ENCODE assay signal across 3 cellular contexts in the genomic region with DNA sequence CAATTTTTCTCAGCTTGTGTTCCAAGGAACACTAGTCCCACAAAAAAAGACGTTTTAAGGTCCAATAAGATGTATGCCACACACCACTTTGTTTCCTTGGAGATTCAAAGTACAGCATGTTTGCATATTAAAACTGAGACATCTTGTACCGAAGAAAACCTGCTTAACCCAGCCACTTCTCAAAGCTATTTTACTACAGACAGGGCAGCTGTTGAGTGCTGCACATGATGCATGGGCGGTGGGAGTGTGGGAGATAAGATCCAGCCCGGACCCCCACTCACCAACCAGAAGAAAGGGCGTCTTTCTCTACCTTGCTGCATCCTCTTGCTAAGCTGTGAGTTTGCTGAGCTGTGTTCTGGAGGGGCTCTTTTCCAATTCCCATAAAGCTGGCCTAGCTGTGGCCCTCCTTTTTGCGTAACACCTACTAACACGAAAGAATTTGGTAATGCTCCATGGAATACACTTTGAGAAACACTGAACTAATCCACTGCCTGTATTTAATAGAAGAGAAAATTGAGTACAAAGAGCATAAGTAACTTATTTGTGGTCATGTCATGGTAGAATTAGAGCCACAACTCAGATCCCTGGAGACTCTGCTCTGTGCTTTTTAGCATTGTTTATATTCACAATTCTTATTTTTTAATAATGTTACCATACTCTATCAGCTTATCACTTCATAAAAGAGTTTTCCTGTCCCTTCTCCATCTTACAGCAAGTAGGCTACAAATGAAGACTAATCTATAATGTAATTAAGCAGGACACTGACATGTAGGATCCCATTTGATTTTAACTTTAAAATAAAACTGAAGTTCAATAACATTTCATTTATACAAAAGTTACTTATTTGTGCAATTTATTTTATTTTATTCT.
A peak's percentile ranks its signal among the peaks of the same experiment; 100 is the strongest.
TF ChIP-seq lines count a peak whose summit lies in the region.

No MANE protein-coding gene starts in this region.

TF ChIP-seq in GM23338, 12 proteins besides CTCF, POLR2A, EP300 and RAD21:
- no peak for TF ChIP-seq EZH2phosphoT487 (IDR thresholded peaks at IDR 0.05; ENCODE audit: unreplicated experiment)
- no peak for TF ChIP-seq CREB1 (CRISPR knock-in tag; IDR thresholded peaks at IDR 0.05; ENCODE audit: low read depth)
- TF ChIP-seq JUNB (IDR thresholded peaks at IDR 0.05; ENCODE audit: unreplicated experiment), result no peak
- TF ChIP-seq STAT1 (IDR thresholded peaks at IDR 0.05; ENCODE audit: unreplicated experiment), result no peak
- TF ChIP-seq, protein P1, sequence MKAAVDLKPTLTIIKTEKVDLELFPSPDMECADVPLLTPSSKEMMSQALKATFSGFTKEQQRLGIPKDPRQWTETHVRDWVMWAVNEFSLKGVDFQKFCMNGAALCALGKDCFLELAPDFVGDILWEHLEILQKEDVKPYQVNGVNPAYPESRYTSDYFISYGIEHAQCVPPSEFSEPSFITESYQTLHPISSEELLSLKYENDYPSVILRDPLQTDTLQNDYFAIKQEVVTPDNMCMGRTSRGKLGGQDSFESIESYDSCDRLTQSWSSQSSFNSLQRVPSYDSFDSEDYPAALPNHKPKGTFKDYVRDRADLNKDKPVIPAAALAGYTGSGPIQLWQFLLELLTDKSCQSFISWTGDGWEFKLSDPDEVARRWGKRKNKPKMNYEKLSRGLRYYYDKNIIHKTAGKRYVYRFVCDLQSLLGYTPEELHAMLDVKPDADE (IDR thresholded peaks at IDR 0.05), result no peak
- TF ChIP-seq ZNF331 (CRISPR knock-in tag; IDR thresholded peaks at IDR 0.05; ENCODE audit: low read depth), result no peak

TF ChIP-seq in GM12878, 131 proteins besides CTCF, POLR2A, EP300 and RAD21:
- TF ChIP-seq, protein P2, sequence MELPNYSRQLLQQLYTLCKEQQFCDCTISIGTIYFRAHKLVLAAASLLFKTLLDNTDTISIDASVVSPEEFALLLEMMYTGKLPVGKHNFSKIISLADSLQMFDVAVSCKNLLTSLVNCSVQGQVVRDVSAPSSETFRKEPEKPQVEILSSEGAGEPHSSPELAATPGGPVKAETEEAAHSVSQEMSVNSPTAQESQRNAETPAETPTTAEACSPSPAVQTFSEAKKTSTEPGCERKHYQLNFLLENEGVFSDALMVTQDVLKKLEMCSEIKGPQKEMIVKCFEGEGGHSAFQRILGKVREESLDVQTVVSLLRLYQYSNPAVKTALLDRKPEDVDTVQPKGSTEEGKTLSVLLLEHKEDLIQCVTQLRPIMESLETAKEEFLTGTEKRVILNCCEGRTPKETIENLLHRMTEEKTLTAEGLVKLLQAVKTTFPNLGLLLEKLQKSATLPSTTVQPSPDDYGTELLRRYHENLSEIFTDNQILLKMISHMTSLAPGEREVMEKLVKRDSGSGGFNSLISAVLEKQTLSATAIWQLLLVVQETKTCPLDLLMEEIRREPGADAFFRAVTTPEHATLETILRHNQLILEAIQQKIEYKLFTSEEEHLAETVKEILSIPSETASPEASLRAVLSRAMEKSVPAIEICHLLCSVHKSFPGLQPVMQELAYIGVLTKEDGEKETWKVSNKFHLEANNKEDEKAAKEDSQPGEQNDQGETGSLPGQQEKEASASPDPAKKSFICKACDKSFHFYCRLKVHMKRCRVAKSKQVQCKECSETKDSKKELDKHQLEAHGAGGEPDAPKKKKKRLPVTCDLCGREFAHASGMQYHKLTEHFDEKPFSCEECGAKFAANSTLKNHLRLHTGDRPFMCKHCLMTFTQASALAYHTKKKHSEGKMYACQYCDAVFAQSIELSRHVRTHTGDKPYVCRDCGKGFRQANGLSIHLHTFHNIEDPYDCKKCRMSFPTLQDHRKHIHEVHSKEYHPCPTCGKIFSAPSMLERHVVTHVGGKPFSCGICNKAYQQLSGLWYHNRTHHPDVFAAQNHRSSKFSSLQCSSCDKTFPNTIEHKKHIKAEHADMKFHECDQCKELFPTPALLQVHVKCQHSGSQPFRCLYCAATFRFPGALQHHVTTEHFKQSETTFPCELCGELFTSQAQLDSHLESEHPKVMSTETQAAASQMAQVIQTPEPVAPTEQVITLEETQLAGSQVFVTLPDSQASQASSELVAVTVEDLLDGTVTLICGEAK (IDR thresholded peaks at IDR 0.05; ENCODE audit: borderline replicate concordance), result no peak
- no peak for TF ChIP-seq RFX5 (IDR thresholded peaks at IDR 0.05; ENCODE audit: low read depth, low read length)
- TF ChIP-seq MEF2B (IDR thresholded peaks at IDR 0.05; ENCODE audit: partially characterized antibody, poor library complexity, severe bottlenecking), result peak; percentile 63
TF ChIP-seq in GM12878: peak in this region for 1.

TF ChIP-seq in GM12891, 5 proteins besides CTCF, POLR2A, EP300 and RAD21:
- TF ChIP-seq POU2F2 (IDR thresholded peaks at IDR 0.05; ENCODE audit: low read depth, low read length), result no peak
- no peak for TF ChIP-seq SPI1 (IDR thresholded peaks at IDR 0.05; ENCODE audit: low read depth, low read length)
- no peak for TF ChIP-seq POLR2AphosphoS5 (IDR thresholded peaks at IDR 0.05; ENCODE audit: low read depth, low read length)
- no peak for TF ChIP-seq PAX5 (IDR thresholded peaks at IDR 0.05; ENCODE audit: insufficient read depth, low read length, severe bottlenecking)
- no peak for TF ChIP-seq TAF1 (IDR thresholded peaks at IDR 0.05; ENCODE audit: low read depth, low read length)
